ENCODE assay signal across 20 cellular contexts in genomic region chr9:72352911-72353388, GRCh38. TPM values are rescaled to one million over a fixed set of nuclear protein-coding genes. Genes with fewer than 3 reads are reported as not detected.
DNase-seq lines count a peak whose midpoint lies in the region; ATAC-seq, FAIRE-seq and TF ChIP-seq lines count a peak whose summit lies in the region.
"Had no signal": no experiment of that assay in that cellular context is flagged by ENCODE, and none has a peak within 500 bp of the region (broad histone marks: within the 10 kb centered on the region; RNA-seq: fewer than 3 reads in every experiment).

No MANE protein-coding gene starts in this region.

- no peaks in the 10 kb centered on the region for H3K9me3 Mint-ChIP-seq in nephron progenitor cell
- H3K9me3 Mint-ChIP-seq: activated T-cell treated with anti-CD3 and anti-CD28 coated beads, Interleukin-2, amount 50 U/mL, for 4 hours; memory B cell; neural progenitor cell had no signal

- FAIRE-seq in GM12892 (lab: Jason Lieb, UNC) = no peak
- FAIRE-seq: frontal cortex had no signal

- H3K9me3 ChIP-seq in thyroid gland = no peaks in the 10 kb centered on the region
- H3K9me3 ChIP-seq in A673 (ENCODE audit: low read depth, low read length, poor library complexity, severe bottlenecking) = no peaks in the 10 kb centered on the region
- H3K9me3 ChIP-seq: right atrium auricular region had no signal

- POLR2A ChIA-PET in A673 (lab: Charles Lee; ENCODE audit: low non-redundant PET) = no interaction called here

- H3K4me1 ChIP-seq in thyroid gland (peaks cover 24 to 38% of the 10 kb centered on the region in 2 donors), A673 (ENCODE audit: insufficient read depth, low read length, poor library complexity, severe bottlenecking) (peaks cover 10% of the 10 kb centered on the region)
- H3K4me1 ChIP-seq: neural progenitor cell had no signal

- H3K27ac ChIP-seq in thyroid gland = no peak overlapping the region
- no peak overlapping the region for H3K27ac ChIP-seq in A673 (ENCODE audit: low read depth, low read length, poor library complexity, severe bottlenecking)
- H3K27ac ChIP-seq: neural progenitor cell had no signal

- H3K4me3 ChIP-seq in epithelial cell of esophagus (ENCODE audit: low read length) (no peak overlapping the region), thyroid gland (replicated peaks in 1 of 3) (no peak overlapping the region), A673 (ENCODE audit: low read depth, low read length, poor library complexity, severe bottlenecking) (no peak overlapping the region)
- H3K4me3 ChIP-seq: neural progenitor cell, right atrium auricular region had no signal

- TF ChIP-seq CTCF in epithelial cell of esophagus (IDR thresholded peaks at IDR 0.05; ENCODE audit: insufficient read depth, low read depth, low read length, missing control alignments) = no peak
- TF ChIP-seq CTCF in nephron progenitor cell (IDR thresholded peaks at IDR 0.05) = no peak
- no peak for TF ChIP-seq CTCF in thyroid gland (IDR thresholded peaks at IDR 0.05)
- TF ChIP-seq CTCF in A673 (conservative IDR thresholded peaks at IDR 0.05; ENCODE audit: low read depth, low read length) = no peak

- 77 to 81% methylated on average over 2 of the region's 2 CpGs for WGBS in thyroid gland, 2 donors

- no peaks in the 10 kb centered on the region for H3K27me3 ChIP-seq in thyroid gland
- no peaks in the 10 kb centered on the region for H3K27me3 ChIP-seq in A673 (replicated peaks; ENCODE audit: insufficient read depth, low read depth, low read length, poor library complexity)
- H3K27me3 ChIP-seq: neural progenitor cell, right atrium auricular region had no signal

- CTCF ChIA-PET in A673 (lab: Charles Lee) = no interaction called here

- DNase-seq in GM12892 (ENCODE audit: insufficient read length) (no peak), NCI-H69 (lab: John Stamatoyannopoulos, UW) (peak; percentile 26), epithelial cell of esophagus (ENCODE audit: low read depth) (peak; percentile 26), nephron progenitor cell (no peak), thyroid gland (no peak), activated gamma-delta T cell treated with Interleukin-2 at 50 U/mL for 16 hours (no peak), A673 (ENCODE audit: low spot score) (no peak)
- DNase-seq: activated CD4-positive, alpha-beta T cell treated with anti-CD3 and anti-CD28 coated beads, Interleukin-2, amount 50 U/mL, for 4 hours; activated T-cell treated with anti-CD3 and anti-CD28 coated beads, Interleukin-2, amount 50 U/mL, for 4 hours; central memory CD4-positive, alpha-beta T cell; DMS79 treated with DMSO at 0.1 percent for 48 hours; NCI-H1092 treated with DMSO at 0.1 percent for 48 hours; NCI-H2227 treated with DMSO at 0.1 percent for 48 hours; SHP77 treated with DMSO at 0.1 percent for 48 hours; stimulated activated CD4-positive, alpha-beta T cell treated with anti-CD3 and anti-CD28 coated beads, Interleukin-1b, Interleukin-23, amount 100 ng/mL, for 48 hours had no signal

- no TSS peak for BruUV-seq in A673 (replicated peaks; lab: Mats Ljungman, UMichigan)

- intact Hi-C loops in thyroid gland (cut with DNase I) = no loop called here
- intact Hi-C loops in A673 (cut with micrococcal nuclease; ENCODE audit: unreplicated experiment) = no loop called here

- peaks cover 58% of the 10 kb centered on the region for H3K36me3 Mint-ChIP-seq in nephron progenitor cell (ENCODE audit: low read depth)

- peaks cover 29% of the 10 kb centered on the region for H3K4me1 Mint-ChIP-seq in nephron progenitor cell

- peaks cover 14 to 33% of the 10 kb centered on the region in 2 donors for H3K36me3 ChIP-seq in thyroid gland
- H3K36me3 ChIP-seq in A673 (ENCODE audit: insufficient read depth, low read length, poor library complexity, severe bottlenecking) = peaks cover 58% of the 10 kb centered on the region

- peaks cover 2% of the 10 kb centered on the region for H3K27me3 Mint-ChIP-seq in nephron progenitor cell (ENCODE audit: low read depth, poor library complexity)
- H3K27me3 Mint-ChIP-seq: memory B cell had no signal

- peak overlapping the region; percentile 66 for H3K27ac Mint-ChIP-seq in nephron progenitor cell
- H3K27ac Mint-ChIP-seq: memory B cell, neural progenitor cell had no signal

- peak; percentile 34; the same call in 1 of the 2 replicates for TF ChIP-seq POLR2A in GM12892 (IDR thresholded peaks at IDR 0.05; ENCODE audit: low read depth, low read length)
- TF ChIP-seq POLR2A in thyroid gland (IDR thresholded peaks at IDR 0.05) = no peak

- no peak overlapping the region for H3K4me3 Mint-ChIP-seq in nephron progenitor cell
- H3K4me3 Mint-ChIP-seq: activated T-cell treated with anti-CD3 and anti-CD28 coated beads, Interleukin-2, amount 50 U/mL, for 4 hours; memory B cell; neural progenitor cell had no signal

- ATAC-seq in GM19395 (IDR thresholded peaks at IDR 0.05; ENCODE audit: unreplicated experiment) = no peak

RNA-seq across cellular contexts. Expression of gene ZFAND5, which starts 12.1 kb away (rescaled TPM):
- polyA plus RNA-seq in GM12892 (2012; ENCODE audit: missing spikeins) = 94.7 TPM
- total RNA-seq in thyroid gland (100 to 1,000 TPM; 165 to 229 (median 211) TPM), A673 (2021) (169 and 194 TPM in 2 replicates)

Comparison
In these comparisons a context has a peak if more than half of its experiments do, and no peak if none do; other contexts are left out.
1. DNase-seq: peak in NCI-H69 (single experiment) and epithelial cell of esophagus (single experiment); none in GM12892 (single experiment), nephron progenitor cell (single experiment), thyroid gland (0 of 2), activated gamma-delta T cell treated with Interleukin-2 at 50 U/mL for 16 hours (single experiment) and A673 (single experiment).